In the genomic region with DNA sequence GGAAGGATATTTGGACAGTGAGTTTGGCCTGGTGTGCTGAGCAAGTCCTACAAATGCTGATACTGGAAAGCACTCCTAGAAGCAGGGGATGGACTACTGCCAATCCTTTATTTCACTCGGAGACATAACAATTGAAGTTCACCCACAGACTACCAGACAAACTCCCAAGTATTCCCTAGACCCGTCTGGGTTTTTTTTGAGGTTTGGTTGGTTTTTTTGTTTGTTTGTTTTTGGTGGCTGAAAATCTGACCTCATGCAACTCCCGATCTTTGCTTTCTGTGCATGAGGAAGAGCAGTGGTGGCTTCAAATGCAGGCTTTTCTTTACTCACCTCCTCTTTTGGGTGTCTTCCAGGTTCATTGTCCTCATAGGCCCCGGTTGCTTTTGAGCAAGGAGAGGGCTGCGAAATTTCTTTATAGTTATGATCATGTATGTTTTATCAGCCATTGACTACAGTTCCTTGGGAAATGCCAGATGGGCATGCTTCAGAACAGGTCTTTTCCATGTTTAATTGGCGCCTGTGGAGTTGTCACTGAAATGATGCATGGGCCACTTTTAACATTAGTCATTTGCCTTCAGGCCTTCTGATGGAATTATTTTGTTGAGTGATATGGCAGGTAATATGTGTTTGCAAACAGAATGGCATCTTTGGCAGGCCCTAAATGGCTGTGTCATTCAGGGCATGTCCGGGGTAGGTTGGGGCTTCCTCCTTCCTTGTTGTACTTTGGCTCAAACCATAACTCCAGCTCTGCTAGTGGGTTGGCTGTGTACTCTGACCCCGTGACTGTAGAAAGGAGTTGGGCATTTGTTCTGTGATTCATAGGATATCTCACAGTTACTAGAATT, we compare ENCODE assay signal across 8 cellular contexts. TPM values are rescaled to one million over a fixed set of nuclear protein-coding genes. Genes with fewer than 3 reads are reported as not detected.
DNase-seq lines count a peak whose midpoint lies in the region; ATAC-seq and TF ChIP-seq lines count a peak whose summit lies in the region.

No MANE protein-coding gene starts in this region.

- peaks cover 13% of the 10 kb centered on the region for H3K36me3 Mint-ChIP-seq in activated B cell treated with CpG ODN at 0.5 μM for 24 hours (ENCODE audit: low read depth)
- H3K36me3 Mint-ChIP-seq in memory B cell: no peaks in the 10 kb centered on the region

- POLR2A ChIA-PET in activated B cell treated with CpG ODN at 0.5 μM for 24 hours (lab: Charles Lee): interaction anchor here (0.7 to 1.5 kb wide), 5 partner anchors 9 to 363 kb away, joined by 3 to 7 read pairs (median 4); a partner anchor contains a TSS

- CTCF ChIA-PET in activated B cell treated with CpG ODN at 0.5 μM for 24 hours (lab: Charles Lee): interaction anchor here (1.0 to 2.3 kb wide), 4 partner anchors 8 to 291 kb away, joined by 3 to 11 read pairs (median 6); no protein-coding TSS in a partner anchor

- H2BK5ac ChIP-seq in mesendoderm (ENCODE audit: low read length): no peak overlapping the region

- DNase-seq in COR-L47 (lab: John Stamatoyannopoulos, UW): peak; percentile 41
- no peak for DNase-seq in activated B cell treated with CpG ODN at 0.5 μM for 24 hours
- DNase-seq in memory B cell (ENCODE audit: low spot score in 2 of 2): no peak
- DNase-seq in mesendoderm: no peak
- no peak for DNase-seq in HAP-1 (ENCODE audit: low spot score in 2 of 2)
- DNase-seq in NCI-H82 treated with DMSO at 0.1 percent for 48 hours (lab: John Stamatoyannopoulos, UW; ENCODE audit: unreplicated experiment): no peak

- H3K4me1 ChIP-seq in mesendoderm (ENCODE audit: control insufficient read depth, low read depth, low read length) (no peaks in the 10 kb centered on the region), HAP-1 (0 out of 2 replicates have a peak, but pooled peaks cover 2% of the 10 kb centered on the region)

- H3K4me3 ChIP-seq in mesendoderm (ENCODE audit: low read length): no peak overlapping the region
- no peak overlapping the region for H3K4me3 ChIP-seq in HAP-1

- H3K79me2 ChIP-seq in mesendoderm (ENCODE audit: control insufficient read depth, insufficient read depth, low read length): no peaks in the 10 kb centered on the region

- WGBS in mesendoderm (ENCODE audit: extremely low coverage, insufficient coverage, low lambda C conversion rate): no CpG with 5 or more reads among the region's 8 CpGs

- H3K27ac Mint-ChIP-seq in activated B cell treated with CpG ODN at 0.5 μM for 24 hours: peak overlapping the region; percentile 64
- H3K27ac Mint-ChIP-seq in memory B cell: peak overlapping the region; percentile 17

- H3K4ac ChIP-seq in mesendoderm (ENCODE audit: low read depth, low read length): no peak overlapping the region

- H2BK15ac ChIP-seq in mesendoderm (replicated peaks; ENCODE audit: low read depth): no peak overlapping the region

- H3K36me3 ChIP-seq in mesendoderm (ENCODE audit: control insufficient read depth, insufficient read depth, low read length) (no peaks in the 10 kb centered on the region), HAP-1 (replicated peaks) (no peaks in the 10 kb centered on the region)

- no peaks in the 10 kb centered on the region for H3K79me1 ChIP-seq in mesendoderm (ENCODE audit: low read length)

- in situ Hi-C loops in HAP-1 (cut with MboI; ENCODE audit: low sequenced_read_pairs): no loop called here

- no peak overlapping the region for H2AK5ac ChIP-seq in mesendoderm (ENCODE audit: low read length)

- H3K18ac ChIP-seq in mesendoderm (ENCODE audit: low read length): no peak overlapping the region

- H3K4me1 Mint-ChIP-seq in activated B cell treated with CpG ODN at 0.5 μM for 24 hours (peaks cover 58% of the 10 kb centered on the region), memory B cell (peaks cover 39% of the 10 kb centered on the region)

- H3K56ac ChIP-seq in mesendoderm (ENCODE audit: low read length): no peak overlapping the region

- H3K27me3 ChIP-seq in mesendoderm (ENCODE audit: insufficient read depth, low read length, poor library complexity) (no peaks in the 10 kb centered on the region), HAP-1 (ENCODE audit: low read depth) (no peaks in the 10 kb centered on the region)

- H3K27ac ChIP-seq in mesendoderm (ENCODE audit: low read depth, low read length): no peak overlapping the region

- H3K4me2 ChIP-seq in mesendoderm (ENCODE audit: low read length): no peak overlapping the region

- intact Hi-C loops in activated B cell treated with CpG ODN at 0.5 μM for 24 hours (cut with micrococcal nuclease): no loop called here

- H3K9me3 ChIP-seq in HAP-1: no peaks in the 10 kb centered on the region

- no peak overlapping the region for H3K23ac ChIP-seq in mesendoderm (ENCODE audit: low read length)

- ATAC-seq in HG02981 (IDR thresholded peaks at IDR 0.05; ENCODE audit: unreplicated experiment) (peak; percentile 24), activated B cell treated with CpG ODN at 0.5 μM for 24 hours (ENCODE audit: low read depth) (no peak), memory B cell (ENCODE audit: low read depth) (no peak), GM21515 (IDR thresholded peaks at IDR 0.05; ENCODE audit: unreplicated experiment) (no peak)

- no peak overlapping the region for H2BK120ac ChIP-seq in mesendoderm (ENCODE audit: low read depth, low read length)

- H4K8ac ChIP-seq in mesendoderm (ENCODE audit: low read depth, low read length): no peak overlapping the region

- H3K9ac ChIP-seq in mesendoderm (ENCODE audit: low read length): no peak overlapping the region

- H4K5ac ChIP-seq in mesendoderm (ENCODE audit: low read length): no peak overlapping the region

- no peaks in the 10 kb centered on the region for H3K27me3 Mint-ChIP-seq in activated B cell treated with CpG ODN at 0.5 μM for 24 hours
- H3K27me3 Mint-ChIP-seq in memory B cell: peaks cover 2% of the 10 kb centered on the region

- H3K9me3 Mint-ChIP-seq in activated B cell treated with CpG ODN at 0.5 μM for 24 hours (no peaks in the 10 kb centered on the region), memory B cell (no peaks in the 10 kb centered on the region)

- peak overlapping the region; percentile 100 for H3K4me3 Mint-ChIP-seq in activated B cell treated with CpG ODN at 0.5 μM for 24 hours
- peak overlapping the region; percentile 51 for H3K4me3 Mint-ChIP-seq in memory B cell

- no peak for TF ChIP-seq CTCF in activated B cell treated with CpG ODN at 0.5 μM for 24 hours (IDR thresholded peaks at IDR 0.05)

RNA-seq across cellular contexts. Expression of a gene that starts 1.9 kb away (rescaled TPM):
- total RNA-seq in activated B cell treated with CpG ODN at 0.5 μM for 24 hours: 6.1 and 7.2 TPM in 2 replicates
- polyA plus RNA-seq in mesendoderm (2013, experiment 1 of 2): 0.37 TPM
- 0.38 TPM for polyA plus RNA-seq in mesendoderm (2013, experiment 2 of 2)
